ENCODE assay signal across 18 cellular contexts in the genomic region with DNA sequence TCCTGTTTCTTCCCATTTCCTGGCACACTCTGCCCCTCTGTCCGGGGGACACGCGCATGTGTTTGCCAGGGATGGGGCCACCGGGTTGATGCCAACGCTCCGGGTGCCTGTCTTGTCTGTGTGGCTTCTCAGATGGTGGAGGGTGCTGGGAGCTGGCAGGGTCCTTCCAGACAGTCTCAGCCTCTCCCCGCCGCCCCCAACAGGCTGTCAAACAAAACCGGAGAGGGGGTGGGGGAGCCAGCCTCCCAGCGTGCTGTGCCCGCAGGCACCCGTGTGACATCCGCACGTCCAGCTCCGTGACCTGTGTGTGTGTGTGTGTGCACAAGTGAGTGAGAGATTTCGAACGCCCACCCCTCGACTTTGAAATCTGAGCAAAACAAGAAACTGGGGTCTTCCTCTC. TPM values are rescaled to one million over a fixed set of nuclear protein-coding genes. Genes with fewer than 3 reads are reported as not detected.
DNase-seq lines count a peak whose midpoint lies in the region; ATAC-seq, FAIRE-seq and TF ChIP-seq lines count a peak whose summit lies in the region.
"Had no signal": no experiment of that assay in that cellular context is flagged by ENCODE, and none has a peak within 500 bp of the region (broad histone marks: within the 10 kb centered on the region; RNA-seq: fewer than 3 reads in every experiment).

No MANE protein-coding gene starts in this region.

- dilution Hi-C loops in endothelial cell of umbilical vein (cut with MboI; ENCODE audit: extremely low pct_ligation_motif_present, low sequenced_read_pairs) = no loop called here

- ATAC-seq in Panc1 = no peak
- no peak for ATAC-seq in GM21717 (IDR thresholded peaks at IDR 0.05; ENCODE audit: unreplicated experiment)
- no peak for ATAC-seq in naive thymus-derived CD8-positive, alpha-beta T cell

- H3K4me3 ChIP-seq in Panc1 (ENCODE audit: low read depth in 2 of 2, low read length in 2 of 2) = no peak overlapping the region
- H3K4me3 ChIP-seq in endothelial cell of umbilical vein (replicated peaks in 1 of 3; ENCODE audit: insufficient read depth in 1 of 3, low read depth in 1 of 3, low read length in 3 of 3) = no peak overlapping the region

- intact Hi-C loops in Calu3 (cut with micrococcal nuclease; ENCODE audit: unreplicated experiment) = no loop called here
- intact Hi-C loops in Panc1 (cut with micrococcal nuclease; ENCODE audit: unreplicated experiment) = no loop called here
- intact Hi-C loops in endothelial cell of umbilical vein (cut with micrococcal nuclease) = no loop called here

- BruUV-seq in Calu3 (replicated peaks; lab: Mats Ljungman, UMichigan) = TSS peak; percentile 68
- TSS peak; percentile 76 for BruUV-seq in Panc1 (replicated peaks; lab: Mats Ljungman, UMichigan)
- BruUV-seq in endothelial cell of umbilical vein (replicated peaks; lab: Mats Ljungman, UMichigan) = TSS peak; percentile 83

- DNase-seq in Calu3 = no peak
- DNase-seq in Panc1 (ENCODE audit: low read depth, low spot score) = no peak
- no peak for DNase-seq in endothelial cell of umbilical vein (ENCODE audit: low read depth, low spot score)
- DNase-seq in osteocyte (ENCODE audit: extremely low spot score, unreplicated experiment) = no peak
- no peak for DNase-seq in NCI-H2171 (lab: John Stamatoyannopoulos, UW)
- DNase-seq in naive thymus-derived CD8-positive, alpha-beta T cell = no peak
- DNase-seq: AML-193; CD4-positive, CD25-positive, alpha-beta regulatory T cell; GDM1; GOT3; MM.1S; NCI-H1092 treated with DMSO at 0.1 percent for 48 hours; NCI-H2081 treated with DMSO at 0.1 percent for 48 hours; NCI-H2227 treated with DMSO at 0.1 percent for 48 hours; NCI-H524 treated with DMSO at 0.1 percent for 48 hours; SIG-M5 had no signal

- no peaks in the 10 kb centered on the region for H3K4me1 ChIP-seq in Panc1 (ENCODE audit: control insufficient read depth, insufficient read depth, low read length)
- H3K4me1 ChIP-seq in endothelial cell of umbilical vein (ENCODE audit: control insufficient read depth, extremely low read depth, insufficient read depth, low read length) = no peaks in the 10 kb centered on the region

- H3K27ac Mint-ChIP-seq in Calu3 (ENCODE audit: unreplicated experiment) (no peak overlapping the region), osteocyte (ENCODE audit: unreplicated experiment) (peak overlapping the region; percentile 38)
- peak overlapping the region in 2 of 10 donors; percentile 48 to 54 for H3K27ac Mint-ChIP-seq in naive thymus-derived CD8-positive, alpha-beta T cell

- in situ Hi-C loops in Panc1 (cut with HindIII; ENCODE audit: low pct_unique_long_range_greater_than_20kb, low sequenced_read_pairs) = no loop called here

- no peak overlapping the region for H2AFZ ChIP-seq in endothelial cell of umbilical vein (ENCODE audit: low read depth, low read length)

- TF ChIP-seq CTCF in Calu3 (IDR thresholded peaks at IDR 0.05; ENCODE audit: unreplicated experiment) (no peak), Panc1 (IDR thresholded peaks at IDR 0.05) (no peak), endothelial cell of umbilical vein (IDR thresholded peaks at IDR 0.05; ENCODE audit: extremely low read depth in 1 of 2, insufficient read depth in 1 of 2, low read depth in 1 of 2, low read length in 2 of 2) (no peak), osteocyte (IDR thresholded peaks at IDR 0.05) (no peak)

- H3K9me3 Mint-ChIP-seq in Calu3 (ENCODE audit: low read depth, unreplicated experiment) (no peaks in the 10 kb centered on the region), osteocyte (ENCODE audit: unreplicated experiment) (no peaks in the 10 kb centered on the region)
- H3K9me3 Mint-ChIP-seq in naive thymus-derived CD8-positive, alpha-beta T cell = no peaks in the 10 kb centered on the region
- H3K9me3 Mint-ChIP-seq: CD4-positive, CD25-positive, alpha-beta regulatory T cell had no signal

- H3K79me2 ChIP-seq in endothelial cell of umbilical vein (ENCODE audit: control insufficient read depth, insufficient read depth, low read length) = no peaks in the 10 kb centered on the region

- FAIRE-seq in endothelial cell of umbilical vein (lab: Jason Lieb, UNC) = no peak
- FAIRE-seq: GM12892 had no signal

- CTCF ChIA-PET in Calu3 (lab: Charles Lee) (no interaction called here), Panc1 (lab: Charles Lee) (no interaction called here), endothelial cell of umbilical vein (lab: Charles Lee) (interaction anchor here (3.8 to 9.7 kb wide), 2 partner anchors 10 to 266 kb away, joined by 20 to 454 read pairs; a partner anchor contains a TSS)

- no peaks in the 10 kb centered on the region for H3K27me3 Mint-ChIP-seq in Calu3 (ENCODE audit: unreplicated experiment)
- H3K27me3 Mint-ChIP-seq in osteocyte (ENCODE audit: unreplicated experiment) = no peaks in the 10 kb centered on the region
- peaks cover 2 to 11% (median 4%) of the 10 kb centered on the region in 5 donors for H3K27me3 Mint-ChIP-seq in naive thymus-derived CD8-positive, alpha-beta T cell
- H3K27me3 Mint-ChIP-seq: CD4-positive, CD25-positive, alpha-beta regulatory T cell had no signal

- H3K9ac ChIP-seq in endothelial cell of umbilical vein (replicated peaks; ENCODE audit: extremely low read depth, insufficient read depth, low read length) = no peak overlapping the region

- no peaks in the 10 kb centered on the region for H4K20me1 ChIP-seq in endothelial cell of umbilical vein (replicated peaks; ENCODE audit: control insufficient read depth, extremely low read depth, insufficient read depth, low read length)

- no peak overlapping the region for H3K4me2 ChIP-seq in endothelial cell of umbilical vein (ENCODE audit: insufficient read depth, low read length)

- H3K27me3 ChIP-seq in Panc1 (ENCODE audit: control insufficient read depth, insufficient read depth, low read length) (no peaks in the 10 kb centered on the region), endothelial cell of umbilical vein (ENCODE audit: control insufficient read depth in 2 of 2, insufficient read depth in 2 of 2, low read length in 2 of 2) (no peaks in the 10 kb centered on the region)

- no peaks in the 10 kb centered on the region for H3K4me1 Mint-ChIP-seq in Calu3 (ENCODE audit: low read depth, unreplicated experiment)
- H3K4me1 Mint-ChIP-seq in osteocyte (ENCODE audit: unreplicated experiment) = peaks cover 9% of the 10 kb centered on the region
- peaks cover 7 to 10% (median 8%) of the 10 kb centered on the region in 4 donors for H3K4me1 Mint-ChIP-seq in naive thymus-derived CD8-positive, alpha-beta T cell

- no peak for TF ChIP-seq POLR2A in endothelial cell of umbilical vein (IDR thresholded peaks at IDR 0.05; ENCODE audit: low read depth, low read length)

- no peak overlapping the region for H3K27ac ChIP-seq in Panc1 (ENCODE audit: low read length)
- H3K27ac ChIP-seq in endothelial cell of umbilical vein (ENCODE audit: insufficient read depth, low read depth, low read length) = no peak overlapping the region

- H3K4me3 Mint-ChIP-seq in Calu3 (ENCODE audit: low read depth, unreplicated experiment) (no peak overlapping the region), osteocyte (ENCODE audit: unreplicated experiment) (no peak overlapping the region)
- no peak overlapping the region for H3K4me3 Mint-ChIP-seq in naive thymus-derived CD8-positive, alpha-beta T cell
- H3K4me3 Mint-ChIP-seq: CD4-positive, CD25-positive, alpha-beta regulatory T cell had no signal

- H3K9me3 ChIP-seq in Panc1 (ENCODE audit: control insufficient read depth, insufficient read depth, low read depth, low read length) = no peaks in the 10 kb centered on the region
- no peaks in the 10 kb centered on the region for H3K9me3 ChIP-seq in endothelial cell of umbilical vein (replicated peaks; ENCODE audit: control insufficient read depth, insufficient read depth, low read length)

- H3K36me3 Mint-ChIP-seq in Calu3 (ENCODE audit: insufficient read depth, unreplicated experiment) = peaks cover 44% of the 10 kb centered on the region
- H3K36me3 Mint-ChIP-seq in osteocyte (ENCODE audit: unreplicated experiment) = peaks cover 9% of the 10 kb centered on the region
- H3K36me3 Mint-ChIP-seq in naive thymus-derived CD8-positive, alpha-beta T cell = peaks cover 0 to 40% (median 5%) of the 10 kb centered on the region in 3 donors

- POLR2A ChIA-PET in Panc1 (lab: Charles Lee) (no interaction called here), endothelial cell of umbilical vein (lab: Charles Lee) (no interaction called here)
- POLR2A ChIA-PET in naive thymus-derived CD8-positive, alpha-beta T cell (lab: Charles Lee) = interaction anchor here (0.7 kb wide), 1 partner anchor 9 kb away, joined by 5 read pairs; no protein-coding TSS in a partner anchor

- H3K36me3 ChIP-seq in Panc1 (ENCODE audit: control insufficient read depth, insufficient read depth, low read length) (no peaks in the 10 kb centered on the region), endothelial cell of umbilical vein (ENCODE audit: control insufficient read depth in 2 of 2, extremely low read depth in 1 of 2, insufficient read depth in 2 of 2, low read length in 2 of 2) (peaks cover 6 to 23% of the 10 kb centered on the region in 2 experiments)

- H3K9me1 ChIP-seq in endothelial cell of umbilical vein (replicated peaks; ENCODE audit: control insufficient read depth, extremely low read depth, insufficient read depth, low read length) = no peaks in the 10 kb centered on the region

RNA-seq across cellular contexts. Expression of a gene that starts 10.6 kb away (rescaled TPM):
- total RNA-seq in Calu3 (2022) (52.3 and 71.5 TPM in 2 replicates), Panc1 (2021; ENCODE audit: unreplicated experiment) (41.8 TPM), endothelial cell of umbilical vein (220 TPM in 2 replicates), osteocyte (440 and 443 TPM in 2 replicates)
- 91.0 TPM for polyA plus RNA-seq in Panc1 (2012; ENCODE audit: insufficient read length)
- polyA plus RNA-seq in endothelial cell of umbilical vein = 105 and 110 TPM in 2 replicates
- 69.3 and 78.9 TPM in 2 replicates for polyA plus RNA-seq in endothelial cell of umbilical vein (2011; cell fraction: cytosol; rRNA removed)
- 43.3 and 46.3 TPM in 2 replicates for polyA plus RNA-seq in endothelial cell of umbilical vein (2011; cell fraction: nucleus; rRNA removed)
- 110 and 150 TPM in 2 replicates for polyA plus RNA-seq in endothelial cell of umbilical vein (2012)
- 88.1 and 94.3 TPM in 2 replicates for polyA minus RNA-seq in endothelial cell of umbilical vein
- 19.2 TPM for polyA minus RNA-seq in endothelial cell of umbilical vein (2011; cell fraction: cytosol; rRNA and poly(A)+ RNA removed)
- polyA minus RNA-seq in endothelial cell of umbilical vein (2011; cell fraction: nucleus; rRNA and poly(A)+ RNA removed) = 38.3 and 56.4 TPM in 2 replicates
- not detected for total RNA-seq in naive thymus-derived CD8-positive, alpha-beta T cell
- polyA plus RNA-seq in naive thymus-derived CD8-positive, alpha-beta T cell = not detected

RNA-seq across cellular contexts. Expression of a gene that starts 42.7 kb away (rescaled TPM):
- total RNA-seq in Calu3 (2022) (193 and 222 TPM in 2 replicates), Panc1 (2021; ENCODE audit: unreplicated experiment) (64.3 TPM), endothelial cell of umbilical vein (150 and 189 TPM in 2 replicates), osteocyte (231 and 232 TPM in 2 replicates)
- 147 TPM for polyA plus RNA-seq in Panc1 (2012; ENCODE audit: insufficient read length)
- 119 and 127 TPM in 2 replicates for polyA plus RNA-seq in endothelial cell of umbilical vein
- polyA plus RNA-seq in endothelial cell of umbilical vein (2011; cell fraction: cytosol; rRNA removed) = 147 and 201 TPM in 2 replicates
- 100 and 102 TPM in 2 replicates for polyA plus RNA-seq in endothelial cell of umbilical vein (2011; cell fraction: nucleus; rRNA removed)
- polyA plus RNA-seq in endothelial cell of umbilical vein (2012) = 170 and 319 TPM in 2 replicates
- 49.1 and 63.5 TPM in 2 replicates for polyA minus RNA-seq in endothelial cell of umbilical vein
- polyA minus RNA-seq in endothelial cell of umbilical vein (2011; cell fraction: cytosol; rRNA and poly(A)+ RNA removed) = 124 TPM
- polyA minus RNA-seq in endothelial cell of umbilical vein (2011; cell fraction: nucleus; rRNA and poly(A)+ RNA removed) = 40.5 and 45.3 TPM in 2 replicates
- 100 to 1,000 TPM; 847 to 882 TPM for total RNA-seq in naive thymus-derived CD8-positive, alpha-beta T cell
- 100 to 1,000 TPM; 266 to 443 (median 273) TPM for polyA plus RNA-seq in naive thymus-derived CD8-positive, alpha-beta T cell

Comparison
In these comparisons a context has a peak if more than half of its experiments do, and no peak if none do; other contexts are left out.
1. RNA of a gene that starts 10.6 kb away (total RNA-seq): 440 to 443 TPM in osteocyte, 220 TPM in endothelial cell of umbilical vein, 52.3 to 71.5 TPM in Calu3 and 41.8 TPM in Panc1 (single experiment); not detected in naive thymus-derived CD8-positive, alpha-beta T cell; every median in the first group is over 10 times any median in the second.